ENCODE assay signal across 8 cellular contexts in genomic region chr1:183023601-183024351, GRCh38. TPM values are rescaled to one million over a fixed set of nuclear protein-coding genes. Genes with fewer than 3 reads are reported as not detected.
DNase-seq lines count a peak whose midpoint lies in the region; ATAC-seq and TF ChIP-seq lines count a peak whose summit lies in the region.

No MANE protein-coding gene starts in this region.

- H3K36me3 ChIP-seq in GM06990 (ENCODE audit: control insufficient read depth, insufficient read depth, low read length) (no peaks in the 10 kb centered on the region), HUES64 (ENCODE audit: insufficient read depth, low read length) (no peaks in the 10 kb centered on the region; the same call in 1 of the 2 replicates), skeletal muscle satellite cell (ENCODE audit: insufficient read depth, low read length) (peaks cover 12% of the 10 kb centered on the region)

- peak overlapping the region; percentile 72 for H3K4me3 ChIP-seq in GM06990 (replicated peaks; ENCODE audit: low read depth, low read length)
- H3K4me3 ChIP-seq in HUES64 (ENCODE audit: low read length): peak overlapping the region; percentile 64
- H3K4me3 ChIP-seq in astrocyte of the spinal cord (ENCODE audit: low read depth, low read length): peak overlapping the region; percentile 90
- peak overlapping the region; percentile 81 for H3K4me3 ChIP-seq in iPS-18c (ENCODE audit: insufficient read depth, low read depth, low read length)
- peak overlapping the region; percentile 94 for H3K4me3 ChIP-seq in skeletal muscle satellite cell (ENCODE audit: low read length)

- H3K4me1 ChIP-seq in HUES64 (ENCODE audit: insufficient read depth, low read length): peaks cover 62% of the 10 kb centered on the region
- H3K4me1 ChIP-seq in skeletal muscle satellite cell (ENCODE audit: control insufficient read depth, insufficient read depth, low read length): peaks cover 35% of the 10 kb centered on the region

- H3K9ac ChIP-seq in HUES64 (ENCODE audit: low read depth, low read length) (peak overlapping the region; percentile 83), skeletal muscle satellite cell (ENCODE audit: low read depth, low read length) (peak overlapping the region; percentile 98)

- ATAC-seq in GM21717 (IDR thresholded peaks at IDR 0.05; ENCODE audit: unreplicated experiment): peak; percentile 74

- in situ Hi-C loops in astrocyte of the spinal cord (cut with HindIII; ENCODE audit: low sequenced_read_pairs): no loop called here

- DNase-seq in GM06990 (ENCODE audit: extremely low read depth, insufficient read length) (peak; percentile 84), RKO (ENCODE audit: low spot score) (peak; percentile 77), astrocyte of the spinal cord (ENCODE audit: low read depth, low spot score) (peak; percentile 58), GM19240 (ENCODE audit: insufficient read length, low spot score) (no peak)

- no peaks in the 10 kb centered on the region for H3K9me3 ChIP-seq in HUES64 (ENCODE audit: insufficient read depth, low read depth, low read length)
- no peaks in the 10 kb centered on the region for H3K9me3 ChIP-seq in iPS-18c (ENCODE audit: control insufficient read depth, insufficient read depth, low read length)
- no peaks in the 10 kb centered on the region for H3K9me3 ChIP-seq in skeletal muscle satellite cell (replicated peaks; ENCODE audit: low read length)

- TF ChIP-seq CTCF in GM06990 (IDR thresholded peaks at IDR 0.05; ENCODE audit: insufficient read depth, low read length, poor library complexity, severe bottlenecking): peak; percentile 78
- TF ChIP-seq CTCF in astrocyte of the spinal cord (IDR thresholded peaks at IDR 0.05; ENCODE audit: low read depth, low read length): peak; percentile 64

- peak overlapping the region; percentile 75; the same call in 1 of the 2 replicates for H3K27ac ChIP-seq in HUES64 (ENCODE audit: low read depth, low read length)

- WGBS in HUES64: under 1% methylated on average over 71 of the region's 71 CpGs

- H3K27me3 ChIP-seq in GM06990 (replicated peaks; ENCODE audit: control insufficient read depth, insufficient read depth, low read length) (no peaks in the 10 kb centered on the region), HUES64 (ENCODE audit: insufficient read depth, low read length) (peaks cover 5% of the 10 kb centered on the region), skeletal muscle satellite cell (ENCODE audit: control insufficient read depth, insufficient read depth, low read length) (no peaks in the 10 kb centered on the region)

- peak overlapping the region; percentile 84 for H3K4me2 ChIP-seq in skeletal muscle satellite cell (ENCODE audit: low read length)

RNA-seq across cellular contexts. Expression of gene LAMC1, which starts 0.6 kb away (rescaled TPM):
- polyA plus RNA-seq in HUES64 (2013, experiment 1 of 2): 50.6 TPM
- 64.1 TPM for polyA plus RNA-seq in HUES64 (2013, experiment 2 of 2)
- 721 and 783 TPM in 2 replicates for total RNA-seq in skeletal muscle satellite cell (2012; rRNA removed)
